14 cellular contexts compared by ENCODE assay signal in genomic region chr9:77945798-77946197, GRCh38.
DNase-seq lines count a peak whose midpoint lies in the region; ATAC-seq and TF ChIP-seq lines count a peak whose summit lies in the region.
"Had no signal": no experiment of that assay in that cellular context is flagged by ENCODE, and none has a peak within 500 bp of the region (broad histone marks: within the 10 kb centered on the region; RNA-seq: fewer than 3 reads in every experiment).

No MANE protein-coding gene starts in this region.

- H3K27me3 ChIP-seq in CD4-positive, alpha-beta T cell (ENCODE audit: control insufficient read depth, insufficient read depth, low read length): no peaks in the 10 kb centered on the region
- H3K27me3 ChIP-seq: thyroid gland had no signal

- POLR2A ChIA-PET in CD4-positive, alpha-beta T cell (lab: Charles Lee): no interaction called here

- H3K4me3 Mint-ChIP-seq in CD4-positive, alpha-beta T cell: no peak overlapping the region

- no peak for TF ChIP-seq CTCF in CD4-positive, alpha-beta T cell (IDR thresholded peaks at IDR 0.05)
- TF ChIP-seq CTCF in fibroblast of villous mesenchyme (IDR thresholded peaks at IDR 0.05; ENCODE audit: insufficient read depth, low read depth, low read length): no peak

- no peak overlapping the region for H3K4me3 ChIP-seq in fibroblast of villous mesenchyme (ENCODE audit: low read depth, low read length)
- H3K4me3 ChIP-seq: thyroid gland had no signal

- H3K9me3 ChIP-seq in CD4-positive, alpha-beta T cell (ENCODE audit: control insufficient read depth, low read length): no peaks in the 10 kb centered on the region
- H3K9me3 ChIP-seq: thyroid gland had no signal

- H3K9me3 Mint-ChIP-seq in CD4-positive, alpha-beta T cell: no peaks in the 10 kb centered on the region
- H3K9me3 Mint-ChIP-seq: activated T-helper 1 cell treated with anti-CD3 and anti-CD28 coated beads, Interleukin-12 subunit alpha, Interleukin-12 subunit beta, Interleukin-2, Interleukin-4 antibody, amounts not matched to agents 30 ng/mL and 10 ng/mL and 1 ng/mL, durations not matched to agents 14 hours and 24 hours and 36 hours had no signal

- DNase-seq in CD4-positive, alpha-beta T cell: no peak
- DNase-seq in OCI-M1 (lab: John Stamatoyannopoulos, UW) (peak; percentile 49), fibroblast of villous mesenchyme (ENCODE audit: low read depth) (peak; percentile 71), sciatic nerve (ENCODE audit: low spot score) (no peak), SHP77 (lab: John Stamatoyannopoulos, UW) (no peak), AG08396 (ENCODE audit: low spot score) (no peak)
- DNase-seq: activated CD4-positive, CD25-positive, alpha-beta regulatory T cell treated with anti-CD3 and anti-CD28 coated beads, Interleukin-2, amount 50 U/mL, for 72 hours; central memory CD4-positive, alpha-beta T cell; left colon; posterior cingulate gyrus; thyroid gland had no signal

- CTCF ChIA-PET in CD4-positive, alpha-beta T cell (lab: Charles Lee): interaction anchor here (0.9 kb wide), 1 partner anchor 89 kb away, joined by 4 read pairs; no protein-coding TSS in a partner anchor

- peaks cover 86% of the 10 kb centered on the region for H3K4me1 Mint-ChIP-seq in CD4-positive, alpha-beta T cell (ENCODE audit: low read depth)

- peak overlapping the region; percentile 77 for H3K27ac Mint-ChIP-seq in CD4-positive, alpha-beta T cell

- no peaks in the 10 kb centered on the region for H3K27me3 Mint-ChIP-seq in CD4-positive, alpha-beta T cell

- intact Hi-C loops in CD4-positive, alpha-beta T cell (cut with DNase I, micrococcal nuclease): no loop called here
- intact Hi-C loops in sciatic nerve (cut with DNase I): no loop called here

- ATAC-seq in CD4-positive, alpha-beta T cell (ENCODE audit: poor library complexity): no peak
- ATAC-seq in sciatic nerve (peak; percentile 48), HG03025 (IDR thresholded peaks at IDR 0.05; ENCODE audit: low FRiP score, unreplicated experiment) (no peak), HG02763 (IDR thresholded peaks at IDR 0.05; ENCODE audit: unreplicated experiment) (no peak)
- ATAC-seq: left colon had no signal

- H3K36me3 Mint-ChIP-seq in CD4-positive, alpha-beta T cell (ENCODE audit: low read depth): no peaks in the 10 kb centered on the region

- no peak overlapping the region for H3K27ac ChIP-seq in CD4-positive, alpha-beta T cell (ENCODE audit: low read depth, low read length)

Comparison
In these comparisons a context has a peak if more than half of its experiments do, and no peak if none do; other contexts are left out.
1. DNase-seq: peak in OCI-M1 (single experiment) and fibroblast of villous mesenchyme (single experiment); none in CD4-positive, alpha-beta T cell (0 of 10), sciatic nerve (single experiment), SHP77 (0 of 2) and AG08396 (single experiment).